In the genomic region with DNA sequence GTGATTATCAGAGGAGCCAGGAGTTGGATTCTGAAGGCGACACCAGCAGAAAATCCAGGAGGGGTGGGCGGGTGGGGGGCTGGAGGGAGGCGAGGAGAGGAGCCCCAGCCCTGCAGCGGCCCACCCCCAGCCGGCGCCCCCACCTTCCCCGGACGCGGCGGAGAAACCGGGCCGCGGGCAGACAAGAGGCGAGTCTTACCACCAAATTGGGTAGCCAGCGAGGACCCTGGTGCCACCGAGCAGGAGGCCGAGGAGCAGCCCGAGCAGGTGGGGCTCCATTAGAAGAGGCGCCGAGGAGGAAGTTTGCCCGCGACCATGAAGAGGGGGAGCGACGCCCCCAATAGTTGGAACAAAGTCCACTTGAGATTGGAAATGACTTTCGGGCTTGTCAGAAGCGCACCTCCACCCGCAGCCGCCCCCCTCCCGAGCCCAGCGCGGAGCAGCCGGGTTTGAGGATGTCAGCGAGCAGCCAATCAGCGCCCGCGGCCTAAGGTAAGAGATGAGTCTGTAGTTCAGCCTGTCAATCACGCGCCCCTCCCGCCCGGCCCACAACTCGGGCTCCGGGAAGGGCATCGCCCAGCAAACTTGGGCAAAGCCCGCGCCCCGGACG, we compare ENCODE assay signal across 8 cellular contexts. TPM values are rescaled to one million over a fixed set of nuclear protein-coding genes. Genes with fewer than 3 reads are reported as not detected.
DNase-seq lines count a peak whose midpoint lies in the region; ATAC-seq and TF ChIP-seq lines count a peak whose summit lies in the region.

A gene with protein sequence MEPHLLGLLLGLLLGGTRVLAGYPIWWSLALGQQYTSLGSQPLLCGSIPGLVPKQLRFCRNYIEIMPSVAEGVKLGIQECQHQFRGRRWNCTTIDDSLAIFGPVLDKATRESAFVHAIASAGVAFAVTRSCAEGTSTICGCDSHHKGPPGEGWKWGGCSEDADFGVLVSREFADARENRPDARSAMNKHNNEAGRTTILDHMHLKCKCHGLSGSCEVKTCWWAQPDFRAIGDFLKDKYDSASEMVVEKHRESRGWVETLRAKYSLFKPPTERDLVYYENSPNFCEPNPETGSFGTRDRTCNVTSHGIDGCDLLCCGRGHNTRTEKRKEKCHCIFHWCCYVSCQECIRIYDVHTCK (minus strand): TSS at position 374 of the 610 bp plus-strand sequence. CDS start 95 bp downstream, at position 279.

- peaks cover 10 to 14% (median 13%) of the 10 kb centered on the region in 3 donors for H3K4me1 Mint-ChIP-seq in IgD-negative memory B cell
- peaks cover 15% of the 10 kb centered on the region for H3K4me1 Mint-ChIP-seq in activated CD4-positive, alpha-beta memory T cell treated with anti-CD3 and anti-CD28 coated beads for 36 hours (ENCODE audit: low read depth)

- peaks cover 63% of the 10 kb centered on the region for H3K27me3 Mint-ChIP-seq in IgD-negative memory B cell
- peaks cover 73% of the 10 kb centered on the region for H3K27me3 Mint-ChIP-seq in activated CD4-positive, alpha-beta memory T cell treated with anti-CD3 and anti-CD28 coated beads for 36 hours

- H3K4me3 Mint-ChIP-seq in IgD-negative memory B cell: peak within 1 kb of the TSS; percentile 75 to 92 (median 86)
- H3K4me3 Mint-ChIP-seq in activated CD4-positive, alpha-beta memory T cell treated with anti-CD3 and anti-CD28 coated beads for 36 hours: peak within 1 kb of the TSS; percentile 61

- TF ChIP-seq POLR2A in erythroblast (IDR thresholded peaks at IDR 0.05; ENCODE audit: low read length) (no peak), prostate gland (IDR thresholded peaks at IDR 0.05) (no peak)

- no peaks in the 10 kb centered on the region for H3K36me3 ChIP-seq in psoas muscle (ENCODE audit: insufficient read depth in 1 of 2, low read depth in 1 of 2)
- H3K36me3 ChIP-seq in prostate gland: no peaks in the 10 kb centered on the region

- H3K27ac Mint-ChIP-seq in IgD-negative memory B cell: no peak within 1 kb of the TSS
- H3K27ac Mint-ChIP-seq in activated CD4-positive, alpha-beta memory T cell treated with anti-CD3 and anti-CD28 coated beads for 36 hours: no peak within 1 kb of the TSS

- CTCF ChIA-PET in AG04449 (lab: Yijun Ruan, JAX): no interaction called here
- CTCF ChIA-PET in activated CD4-positive, alpha-beta memory T cell treated with anti-CD3 and anti-CD28 coated beads for 36 hours (lab: Charles Lee): no interaction called here

- peaks cover 15% of the 10 kb centered on the region for H3K4me1 ChIP-seq in psoas muscle
- peaks cover 5% of the 10 kb centered on the region for H3K4me1 ChIP-seq in prostate gland (replicated peaks)

- WGBS in psoas muscle, 3 donors: 1 to 2% (median 2%) methylated on average over 44 to 47 of the region's 47 CpGs
- WGBS in prostate gland: 6% methylated on average over 32 of the region's 47 CpGs

- no peaks in the 10 kb centered on the region for H3K9me3 Mint-ChIP-seq in IgD-negative memory B cell
- no peaks in the 10 kb centered on the region for H3K9me3 Mint-ChIP-seq in activated CD4-positive, alpha-beta memory T cell treated with anti-CD3 and anti-CD28 coated beads for 36 hours

- TF ChIP-seq CTCF in AG04449 (IDR thresholded peaks at IDR 0.05; ENCODE audit: insufficient read depth, low read length, missing control alignments): no peak
- TF ChIP-seq CTCF in psoas muscle (IDR thresholded peaks at IDR 0.05): no peak
- TF ChIP-seq CTCF in prostate gland (IDR thresholded peaks at IDR 0.05): no peak
- TF ChIP-seq CTCF in foreskin fibroblast (IDR thresholded peaks at IDR 0.05; ENCODE audit: low read depth, low read length): no peak

- intact Hi-C loops in activated CD4-positive, alpha-beta memory T cell treated with anti-CD3 and anti-CD28 coated beads for 36 hours (cut with micrococcal nuclease): loop anchor here (5.0 kb wide), 1 partner anchor 46 kb away; no protein-coding TSS in a partner anchor
- intact Hi-C loops in psoas muscle (cut with DNase I) (no loop called here), prostate gland (cut with DNase I) (no loop called here)

- peak in 3 of 4 donors; percentile 6 to 55 (median 16) for ATAC-seq in psoas muscle
- ATAC-seq in GM19455 (IDR thresholded peaks at IDR 0.05; ENCODE audit: unreplicated experiment): no peak

- POLR2A ChIA-PET in AG04449 (lab: Yijun Ruan, JAX): no interaction called here
- POLR2A ChIA-PET in activated CD4-positive, alpha-beta memory T cell treated with anti-CD3 and anti-CD28 coated beads for 36 hours (lab: Charles Lee): no interaction called here

- H3K27ac ChIP-seq in psoas muscle (no peak within 1 kb of the TSS), prostate gland (no peak within 1 kb of the TSS)

- H3K27me3 ChIP-seq in psoas muscle (ENCODE audit: insufficient read depth in 3 of 3, low read length in 2 of 3) (peaks cover 0 to 92% (median 50%) of the 10 kb centered on the region in 3 donors), prostate gland (replicated peaks; ENCODE audit: insufficient read depth) (peaks cover 7% of the 10 kb centered on the region)

- no peaks in the 10 kb centered on the region for H3K9me3 ChIP-seq in psoas muscle
- no peaks in the 10 kb centered on the region for H3K9me3 ChIP-seq in prostate gland

- no peaks in the 10 kb centered on the region for H3K36me3 Mint-ChIP-seq in IgD-negative memory B cell
- no peaks in the 10 kb centered on the region for H3K36me3 Mint-ChIP-seq in activated CD4-positive, alpha-beta memory T cell treated with anti-CD3 and anti-CD28 coated beads for 36 hours

- DNase-seq in AG04449 (ENCODE audit: low read depth, low spot score) (no peak), erythroblast (lab: John Stamatoyannopoulos, UW) (peak; percentile 37 to 50), psoas muscle (no peak), prostate gland (ENCODE audit: low spot score) (no peak), foreskin fibroblast (no peak)
- DNase-seq in activated CD4-positive, alpha-beta memory T cell treated with anti-CD3 and anti-CD28 coated beads for 36 hours: peak; percentile 72

- peak within 1 kb of the TSS; percentile 32 for H3K4me3 ChIP-seq in AG04449 (ENCODE audit: low read depth, low read length)
- H3K4me3 ChIP-seq in psoas muscle: peak within 1 kb of the TSS; percentile 61
- peak within 1 kb of the TSS in 1 of 2 donors; percentile 15 for H3K4me3 ChIP-seq in prostate gland
- peak within 1 kb of the TSS in 1 of 2 donors; percentile 24 for H3K4me3 ChIP-seq in foreskin fibroblast (ENCODE audit: low read depth in 1 of 2, low read length in 2 of 2)

RNA-seq across cellular contexts. Expression of the gene that starts here (rescaled TPM):
- polyA plus RNA-seq in IgD-negative memory B cell (0.14 TPM), psoas muscle (under 1 TPM in 2 of 3 donors, not detected in 1; 0.06 to 0.10 TPM)
- under 1 TPM; 0.12 to 0.19 TPM for total RNA-seq in activated CD4-positive, alpha-beta memory T cell treated with anti-CD3 and anti-CD28 coated beads for 36 hours
- total RNA-seq in psoas muscle (under 1 TPM in 3 of 4 donors, not detected in 1; 0.08 to 0.36 (median 0.17) TPM), prostate gland (1 to 10 TPM; 2.0 to 7.7 TPM)

Comparison
In these comparisons a context has a peak if more than half of its experiments do, and no peak if none do; other contexts are left out.
1. Peak in DNase-seq in activated CD4-positive, alpha-beta memory T cell treated with anti-CD3 and anti-CD28 coated beads for 36 hours; RNA of the gene not detected or under 1 TPM.
2. Peak in ATAC-seq and H3K4me3 ChIP-seq in psoas muscle; RNA of the gene not detected or under 1 TPM.
3. DNase-seq: peak in erythroblast (2 of 2); none in AG04449 (single experiment), psoas muscle (0 of 2), prostate gland (single experiment) and foreskin fibroblast (0 of 2).